11 cellular contexts compared by ENCODE assay signal in the genomic region with DNA sequence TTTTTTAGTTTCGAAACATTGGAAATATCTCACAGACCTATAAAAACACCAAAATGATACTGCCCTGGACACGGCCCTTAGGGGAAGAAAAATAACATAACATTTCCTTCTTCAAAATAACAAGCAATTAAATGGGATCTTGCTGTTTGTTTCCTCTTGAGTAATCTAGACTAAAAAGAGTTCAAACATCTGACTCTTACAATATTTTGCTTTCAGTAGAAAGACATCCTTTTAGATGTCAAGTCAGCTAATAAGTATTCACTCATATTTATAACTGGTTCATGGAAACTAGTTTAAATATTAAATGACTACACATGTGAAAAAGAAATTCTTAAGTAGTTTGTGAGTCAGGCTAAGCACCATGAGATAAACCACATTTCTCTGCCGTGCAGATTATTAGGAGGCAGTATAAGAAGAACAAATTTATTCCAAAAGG.
A peak's percentile ranks its signal among the peaks of the same experiment; 100 is the strongest.
DNase-seq lines count a peak whose midpoint lies in the region; ATAC-seq, FAIRE-seq and TF ChIP-seq lines count a peak whose summit lies in the region.
"Had no signal": no experiment of that assay in that cellular context is flagged by ENCODE, and none has a peak within 500 bp of the region (broad histone marks: within the 10 kb centered on the region; RNA-seq: fewer than 3 reads in every experiment).

No MANE protein-coding gene starts in this region.

- DNase-seq in AG09309 (ENCODE audit: low read depth) (peak; percentile 41), M059J (ENCODE audit: low read depth) (peak; percentile 67), GM19240 (ENCODE audit: insufficient read length, low spot score) (no peak)
- DNase-seq: activated CD4-positive, alpha-beta T cell treated with anti-CD3 and anti-CD28 coated beads, Interleukin-2, amount 50 U/mL, for 1 hour; DMS79; NCI-H1105 had no signal

- peak overlapping the region; percentile 57 to 67 (median 61) for H3K27ac Mint-ChIP-seq in nephron

- H3K36me3 Mint-ChIP-seq in nephron (ENCODE audit: low read depth), result no peaks in the 10 kb centered on the region

- FAIRE-seq in endometrium (lab: Jason Lieb, UNC), result peak; percentile 99

- ATAC-seq in HG03139 (IDR thresholded peaks at IDR 0.05; ENCODE audit: unreplicated experiment), result no peak
- no peak for ATAC-seq in GM18519 (IDR thresholded peaks at IDR 0.05; ENCODE audit: low FRiP score, unreplicated experiment)
- ATAC-seq in GM21515 (IDR thresholded peaks at IDR 0.05; ENCODE audit: unreplicated experiment), result no peak

- TF ChIP-seq CTCF in AG09309 (IDR thresholded peaks at IDR 0.05; ENCODE audit: control insufficient read depth, insufficient read depth, low read depth, low read length, missing control alignments) (no peak), nephron (IDR thresholded peaks at IDR 0.05; ENCODE audit: unreplicated experiment in 3 of 3) (no peak)

- no peak overlapping the region for H3K4me3 Mint-ChIP-seq in nephron

- H3K4me3 ChIP-seq in AG09309 (ENCODE audit: control insufficient read depth, low read depth, low read length), result no peak overlapping the region

- no peaks in the 10 kb centered on the region for H3K27me3 Mint-ChIP-seq in nephron (ENCODE audit: low read depth)

- no peaks in the 10 kb centered on the region for H3K9me3 Mint-ChIP-seq in nephron

- H3K4me1 Mint-ChIP-seq in nephron, result peaks cover 14% of the 10 kb centered on the region
